ENCODE assay signal across 8 cellular contexts in genomic region chr2:17877811-17878221, GRCh38. TPM values are rescaled to one million over a fixed set of nuclear protein-coding genes. Genes with fewer than 3 reads are reported as not detected.
DNase-seq lines count a peak whose midpoint lies in the region; ATAC-seq and TF ChIP-seq lines count a peak whose summit lies in the region.

No MANE protein-coding gene starts in this region.

- CTCF ChIA-PET in PC-3 (lab: Charles Lee), result no interaction called here

- H3K79me2 ChIP-seq in PC-3 (ENCODE audit: low read length), result no peaks in the 10 kb centered on the region

- BruUV-seq in PC-3 (replicated peaks; lab: Mats Ljungman, UMichigan), result no TSS peak

- WGBS in endodermal cell (ENCODE audit: insufficient coverage in 1 of 2, insufficient read length in 1 of 2), 2 experiments, result 4 to 8% methylated on average over 19 to 20 of the region's 20 CpGs

- H2AFZ ChIP-seq in PC-3 (ENCODE audit: low read length), result peak overlapping the region; percentile 77

- no peaks in the 10 kb centered on the region for H3F3A ChIP-seq in PC-3 (ENCODE audit: low read length, unreplicated experiment)

- no peak for TF ChIP-seq CTCF in PC-3 (conservative IDR thresholded peaks at IDR 0.05; ENCODE audit: low read depth, low read length)
- no peak for TF ChIP-seq CTCF in endodermal cell (conservative IDR thresholded peaks at IDR 0.05)
- TF ChIP-seq CTCF in nephron (IDR thresholded peaks at IDR 0.05; ENCODE audit: unreplicated experiment in 3 of 3), result no peak

- no peaks in the 10 kb centered on the region for H3K36me3 Mint-ChIP-seq in activated naive CD4-positive, alpha-beta T cell treated with anti-CD3 and anti-CD28 coated beads, Interleukin-2, amount 50 U/mL, for 24 hours
- peaks cover 0 to 20% of the 10 kb centered on the region in 2 donors for H3K36me3 Mint-ChIP-seq in activated naive CD4-positive, alpha-beta T cell treated with anti-CD3 and anti-CD28 coated beads, Interleukin-2, amount 50 U/mL, for 72 hours
- no peaks in the 10 kb centered on the region for H3K36me3 Mint-ChIP-seq in endodermal cell (ENCODE audit: low read depth)
- H3K36me3 Mint-ChIP-seq in nephron (ENCODE audit: low read depth), result no peaks in the 10 kb centered on the region

- ATAC-seq in activated naive CD4-positive, alpha-beta T cell treated with anti-CD3 and anti-CD28 coated beads, Interleukin-2, amount 50 U/mL, for 72 hours, result no peak
- ATAC-seq in HG02840 (IDR thresholded peaks at IDR 0.05; ENCODE audit: low FRiP score, unreplicated experiment), result peak; percentile 17
- no peak for ATAC-seq in PC-3

- no peaks in the 10 kb centered on the region for H3K9me3 Mint-ChIP-seq in activated naive CD4-positive, alpha-beta T cell treated with anti-CD3 and anti-CD28 coated beads, Interleukin-2, amount 50 U/mL, for 24 hours
- H3K9me3 Mint-ChIP-seq in activated naive CD4-positive, alpha-beta T cell treated with anti-CD3 and anti-CD28 coated beads, Interleukin-2, amount 50 U/mL, for 72 hours, result no peaks in the 10 kb centered on the region
- no peaks in the 10 kb centered on the region for H3K9me3 Mint-ChIP-seq in endodermal cell
- no peaks in the 10 kb centered on the region for H3K9me3 Mint-ChIP-seq in nephron

- H4K20me1 ChIP-seq in PC-3 (ENCODE audit: low read length), result no peaks in the 10 kb centered on the region

- peaks cover 50% of the 10 kb centered on the region for H3K27me3 Mint-ChIP-seq in activated naive CD4-positive, alpha-beta T cell treated with anti-CD3 and anti-CD28 coated beads, Interleukin-2, amount 50 U/mL, for 24 hours
- H3K27me3 Mint-ChIP-seq in endodermal cell (ENCODE audit: insufficient read depth) (peaks cover 40% of the 10 kb centered on the region), nephron (ENCODE audit: low read depth) (peaks cover 89% of the 10 kb centered on the region)

- H3K4me3 ChIP-seq in PC-3 (ENCODE audit: low read length) (peak overlapping the region; percentile 64), endodermal cell (ENCODE audit: low read length) (peak overlapping the region; percentile 80)

- peaks cover 7% of the 10 kb centered on the region for H3K4me1 Mint-ChIP-seq in activated naive CD4-positive, alpha-beta T cell treated with anti-CD3 and anti-CD28 coated beads, Interleukin-2, amount 50 U/mL, for 24 hours
- peaks cover 31% of the 10 kb centered on the region for H3K4me1 Mint-ChIP-seq in endodermal cell
- H3K4me1 Mint-ChIP-seq in nephron, result peaks cover 9% of the 10 kb centered on the region

- POLR2A ChIA-PET in PC-3 (lab: Charles Lee; ENCODE audit: unreplicated experiment), result no interaction called here

- H3K9ac ChIP-seq in PC-3 (ENCODE audit: low read length) (no peak overlapping the region), endodermal cell (ENCODE audit: extremely low read depth, low read length, poor library complexity, severe bottlenecking) (no peak overlapping the region)

- H3K9me3 ChIP-seq in PC-3 (ENCODE audit: low read length), result no peaks in the 10 kb centered on the region
- no peaks in the 10 kb centered on the region for H3K9me3 ChIP-seq in endodermal cell (ENCODE audit: control insufficient read depth, low read length)

- H3K27me3 ChIP-seq in PC-3 (ENCODE audit: low read length) (peaks cover 72% of the 10 kb centered on the region), endodermal cell (ENCODE audit: control insufficient read depth, insufficient read depth, low read length, poor library complexity, severe bottlenecking) (peaks cover 69% of the 10 kb centered on the region)

- peak overlapping the region; percentile 81 for H3K4me2 ChIP-seq in PC-3 (ENCODE audit: low read length)

- H3K4me1 ChIP-seq in PC-3 (ENCODE audit: insufficient read depth, low read length) (no peaks in the 10 kb centered on the region), endodermal cell (ENCODE audit: control insufficient read depth, insufficient read depth, low read length) (peaks cover 2% of the 10 kb centered on the region)

- peak overlapping the region; percentile 77 for H3K4me3 Mint-ChIP-seq in activated naive CD4-positive, alpha-beta T cell treated with anti-CD3 and anti-CD28 coated beads, Interleukin-2, amount 50 U/mL, for 24 hours
- H3K4me3 Mint-ChIP-seq in endodermal cell (peak overlapping the region; percentile 66), nephron (peak overlapping the region; percentile 82 to 89 (median 85))

- intact Hi-C loops in PC-3 (cut with micrococcal nuclease), result no loop called here

- H3K36me3 ChIP-seq in PC-3 (ENCODE audit: low read depth, low read length) (no peaks in the 10 kb centered on the region), endodermal cell (ENCODE audit: control insufficient read depth, insufficient read depth, low read length) (no peaks in the 10 kb centered on the region)

- no peaks in the 10 kb centered on the region for H3K9me2 ChIP-seq in PC-3 (replicated peaks; ENCODE audit: low read length)

- DNase-seq in activated naive CD4-positive, alpha-beta T cell treated with anti-CD3 and anti-CD28 coated beads, Interleukin-2, amount 50 U/mL, for 72 hours (ENCODE audit: low spot score in 2 of 2), result no peak
- no peak for DNase-seq in PC-3
- peak; percentile 77 for DNase-seq in endodermal cell
- DNase-seq in NCI-H1092 (lab: John Stamatoyannopoulos, UW), result no peak
- DNase-seq in NCI-H1930 (lab: John Stamatoyannopoulos, UW), result no peak

- H3K27ac ChIP-seq in PC-3 (ENCODE audit: low read length) (no peak overlapping the region), endodermal cell (ENCODE audit: low read depth, low read length) (no peak overlapping the region)

- no peak overlapping the region for H3K27ac Mint-ChIP-seq in activated naive CD4-positive, alpha-beta T cell treated with anti-CD3 and anti-CD28 coated beads, Interleukin-2, amount 50 U/mL, for 24 hours
- H3K27ac Mint-ChIP-seq in activated naive CD4-positive, alpha-beta T cell treated with anti-CD3 and anti-CD28 coated beads, Interleukin-2, amount 50 U/mL, for 72 hours, result no peak overlapping the region
- H3K27ac Mint-ChIP-seq in endodermal cell (no peak overlapping the region), nephron (no peak overlapping the region)

RNA-seq across cellular contexts. Expression of gene KCNS3, which starts 0.7 kb away (rescaled TPM):
- not detected for total RNA-seq in activated naive CD4-positive, alpha-beta T cell treated with anti-CD3 and anti-CD28 coated beads, Interleukin-2, amount 50 U/mL, for 72 hours
- total RNA-seq in PC-3 (2014; rRNA removed) (5.8 and 7.9 TPM in 2 replicates), endodermal cell (10 to 100 TPM; 10.7 to 11.1 TPM)
- 3.0 TPM for polyA plus RNA-seq in endodermal cell (2013, experiment 1 of 2)
- polyA plus RNA-seq in endodermal cell (2013, experiment 2 of 2), result 2.4 TPM
